Comparison of ENCODE assay signal across 8 cellular contexts in the genomic region with DNA sequence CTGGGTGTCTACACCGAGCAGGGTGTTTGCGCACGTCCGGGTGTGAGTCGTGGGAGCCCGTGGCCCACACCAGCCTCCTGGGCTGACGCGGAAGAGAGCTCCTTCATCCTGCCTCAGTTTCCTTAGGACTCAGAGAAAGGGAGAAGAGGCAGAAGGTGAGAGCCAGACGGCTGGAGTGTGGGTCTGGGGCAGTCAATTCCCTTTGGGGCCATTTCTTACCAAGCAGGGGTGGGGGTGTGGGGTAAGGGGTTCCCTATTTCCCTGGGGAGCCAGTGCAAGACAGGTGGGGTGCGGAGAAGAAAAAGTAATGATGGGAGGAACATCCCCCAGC. TPM values are rescaled to one million over a fixed set of nuclear protein-coding genes. Genes with fewer than 3 reads are reported as not detected.
DNase-seq lines count a peak whose midpoint lies in the region; ATAC-seq, FAIRE-seq and TF ChIP-seq lines count a peak whose summit lies in the region.

No MANE protein-coding gene starts in this region.

- H3K9ac ChIP-seq in HUES64 (ENCODE audit: low read depth, low read length) = no peak overlapping the region
- H3K9ac ChIP-seq in neural progenitor cell = no peak overlapping the region

- H3K79me2 ChIP-seq in ACC112 (ENCODE audit: control insufficient read depth, insufficient read depth, low read length, unreplicated experiment) (no peaks in the 10 kb centered on the region), neural progenitor cell (ENCODE audit: low read depth) (no peaks in the 10 kb centered on the region)

- H3F3A ChIP-seq in neural progenitor cell (ENCODE audit: low read depth) = no peaks in the 10 kb centered on the region

- DNase-seq in epithelial cell of proximal tubule (ENCODE audit: low read depth) (no peak), neural progenitor cell (ENCODE audit: low spot score) (no peak), GM13976 (ENCODE audit: low spot score) (no peak), HEK293T (ENCODE audit: extremely low spot score) (no peak), RCC 7860 (ENCODE audit: low spot score) (no peak)

- H3K27ac Mint-ChIP-seq in neural progenitor cell = no peak overlapping the region

- no peaks in the 10 kb centered on the region for H3K9me3 Mint-ChIP-seq in neural progenitor cell

- H3K27ac ChIP-seq in ACC112 (ENCODE audit: low read depth, low read length) (no peak overlapping the region), HUES64 (ENCODE audit: low read depth, low read length) (no peak overlapping the region), neural progenitor cell (no peak overlapping the region)

- no peak for FAIRE-seq in RCC 7860 (lab: Jason Lieb, UNC)

- H3K4me3 Mint-ChIP-seq in neural progenitor cell = peak overlapping the region; percentile 68

- H2AFZ ChIP-seq in ACC112 (ENCODE audit: low read length, unreplicated experiment) (no peak overlapping the region), neural progenitor cell (replicated peaks) (peak overlapping the region; percentile 65)

- H3K36me3 ChIP-seq in ACC112 (ENCODE audit: insufficient read depth, low read length) (no peaks in the 10 kb centered on the region), HUES64 (ENCODE audit: insufficient read depth, low read length) (no peaks in the 10 kb centered on the region), neural progenitor cell (no peaks in the 10 kb centered on the region)

- H3K9me3 ChIP-seq in HUES64 (ENCODE audit: insufficient read depth, low read depth, low read length) (no peaks in the 10 kb centered on the region), neural progenitor cell (ENCODE audit: low read depth) (no peaks in the 10 kb centered on the region)

- 37% methylated on average over 10 of the region's 10 CpGs for WGBS in HUES64

- H3K36me3 Mint-ChIP-seq in neural progenitor cell = no peaks in the 10 kb centered on the region

- POLR2A ChIA-PET in HEK293T (lab: Yijun Ruan, JAX) = no interaction called here

- peak overlapping the region; percentile 70; the same call in 1 of the 2 replicates for H3K4me3 ChIP-seq in ACC112 (ENCODE audit: low read depth, low read length)
- H3K4me3 ChIP-seq in HUES64 (ENCODE audit: low read length) = peak overlapping the region; percentile 60
- H3K4me3 ChIP-seq in epithelial cell of proximal tubule (ENCODE audit: low read depth, low read length) = peak overlapping the region; percentile 45
- peak overlapping the region; percentile 63 for H3K4me3 ChIP-seq in neural progenitor cell

- H3K27me3 Mint-ChIP-seq in neural progenitor cell (ENCODE audit: insufficient read depth, low read depth) = peaks cover 54% of the 10 kb centered on the region

- in situ Hi-C loops in GM13976 (cut with MboI; ENCODE audit: low sequenced_read_pairs, unreplicated experiment) = no loop called here

- CTCF ChIA-PET in HEK293T (lab: Yijun Ruan, JAX) = interaction anchor here (1.9 kb wide), 1 partner anchor 14 kb away, joined by 7 read pairs; a partner anchor contains a TSS

- peaks cover 35% of the 10 kb centered on the region for H3K27me3 ChIP-seq in ACC112 (ENCODE audit: insufficient read depth, low read length)
- peaks cover 64% of the 10 kb centered on the region for H3K27me3 ChIP-seq in HUES64 (ENCODE audit: insufficient read depth, low read length)
- H3K27me3 ChIP-seq in neural progenitor cell = peaks cover 81% of the 10 kb centered on the region

- peak overlapping the region; percentile 93 for H3K4me2 ChIP-seq in neural progenitor cell

- no peaks in the 10 kb centered on the region for H4K20me1 ChIP-seq in neural progenitor cell (ENCODE audit: low read depth)

- H3K4me1 Mint-ChIP-seq in neural progenitor cell = peaks cover 5% of the 10 kb centered on the region

- peaks cover 6% of the 10 kb centered on the region for H3K4me1 ChIP-seq in ACC112 (ENCODE audit: control insufficient read depth, insufficient read depth, low read length, unreplicated experiment)
- no peaks in the 10 kb centered on the region for H3K4me1 ChIP-seq in HUES64 (ENCODE audit: insufficient read depth, low read length)
- H3K4me1 ChIP-seq in neural progenitor cell = peaks cover 7% of the 10 kb centered on the region

- TF ChIP-seq CTCF in epithelial cell of proximal tubule (conservative IDR thresholded peaks at IDR 0.05; ENCODE audit: low read depth, low read length) = no peak
- no peak for TF ChIP-seq CTCF in neural progenitor cell (IDR thresholded peaks at IDR 0.05)
- TF ChIP-seq CTCF in GM13976 (IDR thresholded peaks at IDR 0.05; ENCODE audit: borderline replicate concordance, control extremely low read depth, extremely low read depth, insufficient read depth, missing control alignments) = no peak

- ATAC-seq in HG03280 (IDR thresholded peaks at IDR 0.05; ENCODE audit: unreplicated experiment) = no peak

TF ChIP-seq in HEK293T, 16 proteins besides CTCF, POLR2A, EP300 and RAD21:
- no peak for TF ChIP-seq CTBP1 (IDR thresholded peaks at IDR 0.05; ENCODE audit: borderline replicate concordance)
- TF ChIP-seq LEF1 (IDR thresholded peaks at IDR 0.05; ENCODE audit: borderline replicate concordance) = no peak
- no peak for TF ChIP-seq SP1 (IDR thresholded peaks at IDR 0.05)
- TF ChIP-seq TARDBP (IDR thresholded peaks at IDR 0.05) = no peak
- TF ChIP-seq NFRKB (IDR thresholded peaks at IDR 0.05) = no peak
- no peak for TF ChIP-seq L3MBTL2 (conservative IDR thresholded peaks at IDR 0.05)
- no peak for TF ChIP-seq HDGF (IDR thresholded peaks at IDR 0.05; ENCODE audit: borderline replicate concordance)
- TF ChIP-seq FOXM1 (IDR thresholded peaks at IDR 0.05; ENCODE audit: borderline replicate concordance) = no peak
- TF ChIP-seq ELF4 (IDR thresholded peaks at IDR 0.05) = no peak
- TF ChIP-seq FOXK2 (IDR thresholded peaks at IDR 0.05) = no peak
- TF ChIP-seq SUZ12 (IDR thresholded peaks at IDR 0.05) = no peak
- TF ChIP-seq, protein P1, sequence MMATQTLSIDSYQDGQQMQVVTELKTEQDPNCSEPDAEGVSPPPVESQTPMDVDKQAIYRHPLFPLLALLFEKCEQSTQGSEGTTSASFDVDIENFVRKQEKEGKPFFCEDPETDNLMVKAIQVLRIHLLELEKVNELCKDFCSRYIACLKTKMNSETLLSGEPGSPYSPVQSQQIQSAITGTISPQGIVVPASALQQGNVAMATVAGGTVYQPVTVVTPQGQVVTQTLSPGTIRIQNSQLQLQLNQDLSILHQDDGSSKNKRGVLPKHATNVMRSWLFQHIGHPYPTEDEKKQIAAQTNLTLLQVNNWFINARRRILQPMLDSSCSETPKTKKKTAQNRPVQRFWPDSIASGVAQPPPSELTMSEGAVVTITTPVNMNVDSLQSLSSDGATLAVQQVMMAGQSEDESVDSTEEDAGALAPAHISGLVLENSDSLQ (IDR thresholded peaks at IDR 0.05) = no peak
- TF ChIP-seq ARNT (IDR thresholded peaks at IDR 0.05) = no peak
- TF ChIP-seq ZNF384 (IDR thresholded peaks at IDR 0.05) = no peak
- no peak for TF ChIP-seq FOXA1 (IDR thresholded peaks at IDR 0.05)
- no peak for TF ChIP-seq BHLHE40 (IDR thresholded peaks at IDR 0.05; ENCODE audit: borderline replicate concordance)

RNA-seq across cellular contexts. Expression of a gene that starts 0.8 kb away (rescaled TPM):
- polyA plus RNA-seq in HUES64 (2013, experiment 1 of 2) = 0.40 TPM
- 0.89 TPM for polyA plus RNA-seq in HUES64 (2013, experiment 2 of 2)
- total RNA-seq in epithelial cell of proximal tubule (0.12 TPM in 1 of 2 replicates, not detected in the other), neural progenitor cell (ENCODE audit: low replicate concordance) (not detected in 2 replicates)

RNA-seq across cellular contexts. Expression of a gene that starts 14.3 kb away (rescaled TPM):
- polyA plus RNA-seq in HUES64 (2013, experiment 1 of 2) = 168 TPM
- polyA plus RNA-seq in HUES64 (2013, experiment 2 of 2) = 161 TPM
- 92.3 and 115 TPM in 2 replicates for total RNA-seq in epithelial cell of proximal tubule
- 226 and 397 TPM in 2 replicates for total RNA-seq in neural progenitor cell (ENCODE audit: low replicate concordance)

RNA-seq across cellular contexts. Expression of a gene that starts 35.3 kb away (rescaled TPM):
- polyA plus RNA-seq in HUES64 (2013, experiment 1 of 2) = 11.3 TPM
- 13.8 TPM for polyA plus RNA-seq in HUES64 (2013, experiment 2 of 2)
- 2.4 and 5.2 TPM in 2 replicates for total RNA-seq in epithelial cell of proximal tubule
- 6.6 and 12.6 TPM in 2 replicates for total RNA-seq in neural progenitor cell (ENCODE audit: low replicate concordance)

RNA-seq across cellular contexts. Expression of a gene that starts 43.7 kb away (rescaled TPM):
- not detected for polyA plus RNA-seq in HUES64 (2013, experiment 1 of 2)
- not detected for polyA plus RNA-seq in HUES64 (2013, experiment 2 of 2)
- total RNA-seq in epithelial cell of proximal tubule (not detected in 2 replicates), neural progenitor cell (ENCODE audit: low replicate concordance) (not detected in 2 replicates)
